In the genomic region with DNA sequence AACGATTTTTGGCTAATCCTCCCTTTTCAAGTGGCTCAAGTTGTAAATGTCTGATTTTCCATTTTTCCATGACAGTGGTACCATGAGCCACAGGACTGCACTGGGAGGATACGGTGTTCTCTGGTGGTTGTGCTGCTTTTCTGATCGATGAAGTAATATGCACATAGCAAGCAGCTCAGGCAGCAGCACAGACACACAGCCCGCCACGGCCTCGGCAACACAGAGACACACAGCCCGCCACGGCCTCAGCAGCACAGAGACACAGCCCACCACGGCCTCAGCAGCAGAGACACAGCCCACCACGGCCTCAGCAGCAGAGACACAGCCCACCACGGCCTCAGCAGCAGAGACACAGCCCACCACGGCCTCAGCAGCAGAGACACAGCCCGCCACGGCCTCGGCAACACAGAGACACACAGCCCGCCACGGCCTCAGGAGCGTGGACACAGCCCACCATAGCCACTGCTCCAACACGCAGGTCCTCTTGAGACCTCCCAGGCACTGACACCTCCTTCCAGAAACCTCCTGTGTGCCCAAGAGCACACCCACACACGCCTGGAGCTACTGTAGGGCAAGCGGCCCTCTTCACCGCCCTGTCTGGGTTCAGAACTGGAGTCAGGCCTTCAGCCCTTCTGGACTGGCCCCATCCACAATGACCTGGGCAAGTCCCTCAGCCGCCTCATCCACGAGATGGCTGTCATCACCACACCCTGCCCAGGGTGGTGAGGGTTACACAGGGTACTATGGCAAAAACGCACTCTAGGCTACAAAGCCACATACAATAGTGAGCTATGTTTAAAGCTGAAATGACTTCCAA, we compare ENCODE assay signal across 1 cellular context.
TF ChIP-seq lines count a peak whose summit lies in the region.

No MANE protein-coding gene starts in this region.

TF ChIP-seq in IMR-90, 13 proteins besides CTCF, POLR2A, EP300 and RAD21:
- TF ChIP-seq FOS (IDR thresholded peaks at IDR 0.05; ENCODE audit: low read depth, low read length) (no peak), RCOR1 (IDR thresholded peaks at IDR 0.05; ENCODE audit: insufficient replicate concordance, low read length) (no peak), MAZ (IDR thresholded peaks at IDR 0.05; ENCODE audit: borderline replicate concordance, low read depth, low read length) (no peak), CEBPB (IDR thresholded peaks at IDR 0.05; ENCODE audit: low read depth, low read length) (no peak), SMC3 (IDR thresholded peaks at IDR 0.05; ENCODE audit: low read depth, low read length) (no peak), MAFK (IDR thresholded peaks at IDR 0.05; ENCODE audit: low read depth, low read length) (no peak), NFE2L2 (IDR thresholded peaks at IDR 0.05; ENCODE audit: low read depth, low read length) (no peak), BHLHE40 (IDR thresholded peaks at IDR 0.05; ENCODE audit: low read depth, low read length) (no peak), MXI1 (IDR thresholded peaks at IDR 0.05; ENCODE audit: borderline replicate concordance, low read depth, low read length) (no peak), RFX5 (IDR thresholded peaks at IDR 0.05; ENCODE audit: low read depth, low read length) (no peak), CHD1 (IDR thresholded peaks at IDR 0.05; ENCODE audit: low read depth, low read length) (no peak)
- TF ChIP-seq, protein P1, sequence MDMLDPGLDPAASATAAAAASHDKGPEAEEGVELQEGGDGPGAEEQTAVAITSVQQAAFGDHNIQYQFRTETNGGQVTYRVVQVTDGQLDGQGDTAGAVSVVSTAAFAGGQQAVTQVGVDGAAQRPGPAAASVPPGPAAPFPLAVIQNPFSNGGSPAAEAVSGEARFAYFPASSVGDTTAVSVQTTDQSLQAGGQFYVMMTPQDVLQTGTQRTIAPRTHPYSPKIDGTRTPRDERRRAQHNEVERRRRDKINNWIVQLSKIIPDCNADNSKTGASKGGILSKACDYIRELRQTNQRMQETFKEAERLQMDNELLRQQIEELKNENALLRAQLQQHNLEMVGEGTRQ (IDR thresholded peaks at IDR 0.05; ENCODE audit: low read depth, low read length) = no peak
- TF ChIP-seq, protein P2, sequence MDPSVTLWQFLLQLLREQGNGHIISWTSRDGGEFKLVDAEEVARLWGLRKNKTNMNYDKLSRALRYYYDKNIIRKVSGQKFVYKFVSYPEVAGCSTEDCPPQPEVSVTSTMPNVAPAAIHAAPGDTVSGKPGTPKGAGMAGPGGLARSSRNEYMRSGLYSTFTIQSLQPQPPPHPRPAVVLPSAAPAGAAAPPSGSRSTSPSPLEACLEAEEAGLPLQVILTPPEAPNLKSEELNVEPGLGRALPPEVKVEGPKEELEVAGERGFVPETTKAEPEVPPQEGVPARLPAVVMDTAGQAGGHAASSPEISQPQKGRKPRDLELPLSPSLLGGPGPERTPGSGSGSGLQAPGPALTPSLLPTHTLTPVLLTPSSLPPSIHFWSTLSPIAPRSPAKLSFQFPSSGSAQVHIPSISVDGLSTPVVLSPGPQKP (IDR thresholded peaks at IDR 0.05; ENCODE audit: borderline replicate concordance, low read depth, low read length) = no peak
TF ChIP-seq in IMR-90: peak in this region for 0.
